ENCODE assay signal across 8 cellular contexts in genomic region chr15:45402162-45402954, GRCh38. TPM values are rescaled to one million over a fixed set of nuclear protein-coding genes. Genes with fewer than 3 reads are reported as not detected.
DNase-seq lines count a peak whose midpoint lies in the region; ATAC-seq, FAIRE-seq and TF ChIP-seq lines count a peak whose summit lies in the region.

No MANE protein-coding gene starts in this region.

- CTCF ChIA-PET in activated CD4-positive, alpha-beta T cell treated with anti-CD3 and anti-CD28 coated beads for 36 hours (lab: Charles Lee): interaction anchor here (0.6 to 5.8 kb wide), 21 partner anchors 10 to 284 kb away, joined by 3 to 48 read pairs (median 4); partner anchors contain the start of gene BLOC1S6

- H3K4me3 ChIP-seq in BE2C (ENCODE audit: low read depth, low read length): peak overlapping the region; percentile 94
- H3K4me3 ChIP-seq in choroid plexus epithelial cell (ENCODE audit: low read depth, low read length): peak overlapping the region; percentile 90

- H3K36me3 ChIP-seq in BE2C: peaks cover 29% of the 10 kb centered on the region

- H3K4me1 ChIP-seq in BE2C: no peaks in the 10 kb centered on the region; the same call in 1 of the 2 replicates

- no peaks in the 10 kb centered on the region for H3K27me3 Mint-ChIP-seq in activated CD4-positive, alpha-beta T cell treated with anti-CD3 and anti-CD28 coated beads for 36 hours

- peak; percentile 100 for FAIRE-seq in GM19239 (lab: Jason Lieb, UNC)

- intact Hi-C loops in activated CD4-positive, alpha-beta T cell treated with anti-CD3 and anti-CD28 coated beads for 36 hours (cut with DNase I, micrococcal nuclease): loop anchor here (1.0 to 5.0 kb wide), 16 partner anchors 24 to 976 kb away; partner anchors contain the start of genes BLOC1S6 (in 2 of the 2), B2M (in 1 of the 2), CTDSPL2 (in 1 of the 2) and GATM (in 1 of the 2)

- POLR2A ChIA-PET in activated CD4-positive, alpha-beta T cell treated with anti-CD3 and anti-CD28 coated beads for 36 hours (lab: Charles Lee): interaction anchor here (0.5 to 2.0 kb wide), 15 partner anchors 10 to 241 kb away, joined by 3 to 23 read pairs (median 4); partner anchors contain the start of genes BLOC1S6 and SHF

- no peak for TF ChIP-seq CTCF in BE2C (IDR thresholded peaks at IDR 0.05; ENCODE audit: low read depth, low read length)
- TF ChIP-seq CTCF in choroid plexus epithelial cell (conservative IDR thresholded peaks at IDR 0.05; ENCODE audit: low read depth, low read length): no peak

- peak; percentile 96 for DNase-seq in BE2C
- DNase-seq in GM19239 (ENCODE audit: insufficient read length, low spot score): peak; percentile 81
- DNase-seq in NCI-H510A treated with DMSO at 0.1 percent for 48 hours (lab: John Stamatoyannopoulos, UW): peak; percentile 91
- DNase-seq in activated CD4-positive, alpha-beta T cell treated with anti-CD3 and anti-CD28 coated beads for 36 hours: peak; percentile 97
- DNase-seq in choroid plexus epithelial cell (ENCODE audit: low read depth): peak; percentile 99
- DNase-seq in kidney glomerular epithelial cell (lab: John Stamatoyannopoulos, UW): peak; percentile 98
- peak; percentile 91 to 94 for DNase-seq in stimulated activated CD4-positive, alpha-beta T cell treated with anti-CD3 and anti-CD28 coated beads, Interleukin-15, amount 100 ng/mL, for 48 hours (ENCODE audit: low read depth in 2 of 2)

- no peaks in the 10 kb centered on the region for H3K9me3 Mint-ChIP-seq in activated CD4-positive, alpha-beta T cell treated with anti-CD3 and anti-CD28 coated beads for 36 hours (ENCODE audit: low read depth)

- H3K9me3 ChIP-seq in BE2C: no peaks in the 10 kb centered on the region

- H3K4me3 Mint-ChIP-seq in activated CD4-positive, alpha-beta T cell treated with anti-CD3 and anti-CD28 coated beads for 36 hours: peak overlapping the region; percentile 98

- peak overlapping the region; percentile 98 for H3K27ac Mint-ChIP-seq in activated CD4-positive, alpha-beta T cell treated with anti-CD3 and anti-CD28 coated beads for 36 hours

- H3K4me1 Mint-ChIP-seq in activated CD4-positive, alpha-beta T cell treated with anti-CD3 and anti-CD28 coated beads for 36 hours: peaks cover 32% of the 10 kb centered on the region

- peaks cover 6% of the 10 kb centered on the region for H3K27me3 ChIP-seq in BE2C

- ATAC-seq in HG03442 (IDR thresholded peaks at IDR 0.05; ENCODE audit: unreplicated experiment): peak; percentile 81
- peak; percentile 97 for ATAC-seq in activated CD4-positive, alpha-beta T cell treated with anti-CD3 and anti-CD28 coated beads for 36 hours

- H3K36me3 Mint-ChIP-seq in activated CD4-positive, alpha-beta T cell treated with anti-CD3 and anti-CD28 coated beads for 36 hours (ENCODE audit: low read depth): peaks cover 20% of the 10 kb centered on the region

RNA-seq across cellular contexts. Expression of gene GATM, which starts 24.0 kb away (rescaled TPM):
- not detected for polyA plus RNA-seq in BE2C (2012; ENCODE audit: insufficient read depth, insufficient read length, low read depth)
- 1 to 10 TPM; 2.5 to 3.4 TPM for total RNA-seq in activated CD4-positive, alpha-beta T cell treated with anti-CD3 and anti-CD28 coated beads for 36 hours

Comparison
In these comparisons a context has a peak if more than half of its experiments do, and no peak if none do; other contexts are left out.
1. Peak in every context shown above with its lines: DNase-seq, ATAC-seq and H3K4me3 ChIP-seq.